ENCODE assay signal across 1 cellular context in the genomic region with DNA sequence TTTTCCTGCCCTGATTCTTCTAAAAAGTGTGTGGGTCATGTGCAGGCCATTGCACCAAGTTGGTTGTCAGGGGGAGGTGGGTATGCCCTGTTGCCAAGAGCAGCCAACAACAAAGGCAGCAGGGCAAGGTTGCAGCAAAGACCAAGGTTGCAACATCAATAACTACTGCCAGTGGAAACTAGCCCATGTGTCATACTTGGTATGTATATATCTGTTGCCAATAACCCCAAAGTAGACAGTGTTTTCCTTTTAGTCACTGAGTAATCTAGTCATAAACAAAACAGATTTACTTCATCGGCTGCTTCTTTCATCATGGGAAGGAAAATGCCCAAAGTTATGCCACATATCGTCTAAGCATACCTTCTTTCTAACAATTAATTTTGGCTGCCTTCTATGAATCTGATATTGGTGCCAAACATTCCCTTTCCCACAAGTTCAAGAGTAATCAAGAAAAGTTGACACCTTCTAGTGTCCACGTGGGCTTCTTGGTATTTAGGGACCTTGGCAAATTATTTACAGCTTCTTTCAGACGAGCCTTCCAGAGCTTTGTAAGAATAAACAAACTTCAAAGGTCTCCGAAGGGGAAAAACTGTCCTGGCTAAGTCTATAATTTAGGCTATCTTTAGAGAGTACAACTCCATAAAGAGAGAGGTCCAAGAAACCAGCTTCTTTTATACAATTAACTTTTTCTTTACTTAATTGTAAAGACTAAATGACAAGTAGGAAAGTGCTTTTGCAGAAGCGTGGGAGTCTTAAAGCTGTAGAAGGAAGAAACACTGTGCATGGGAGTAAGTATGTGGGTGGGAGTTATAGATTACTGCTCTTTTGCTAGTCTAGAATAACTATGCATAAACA.
TF ChIP-seq lines count a peak whose summit lies in the region.

No MANE protein-coding gene starts in this region.

TF ChIP-seq in HepG2, 621 proteins besides CTCF, POLR2A, EP300 and RAD21 (continued from another document and continues in another):
- TF ChIP-seq IKZF1 (IDR thresholded peaks at IDR 0.05) (no peak), U2AF2 (IDR thresholded peaks at IDR 0.05; ENCODE audit: low read depth, low read length) (no peak), ATRX (CRISPR knock-in tag; IDR thresholded peaks at IDR 0.05; ENCODE audit: borderline replicate concordance) (no peak), MED1 (CRISPR knock-in tag; IDR thresholded peaks at IDR 0.05) (peak; percentile 75), SRSF1 (optimal IDR thresholded peaks at IDR 0.05; ENCODE audit: low read depth, low read length) (no peak), FOXA3 (CRISPR knock-in tag; IDR thresholded peaks at IDR 0.05) (peak; percentile 80), ELF3 (CRISPR knock-in tag; IDR thresholded peaks at IDR 0.05) (peak; percentile 76), MTF2 (CRISPR knock-in tag; IDR thresholded peaks at IDR 0.05; ENCODE audit: borderline replicate concordance) (no peak), ZNF567 (CRISPR knock-in tag; IDR thresholded peaks at IDR 0.05; ENCODE audit: borderline replicate concordance) (no peak), PTBP1 (IDR thresholded peaks at IDR 0.05; ENCODE audit: low read depth, low read length, poor library complexity, severe bottlenecking) (no peak), RAD51 (IDR thresholded peaks at IDR 0.05; ENCODE audit: borderline replicate concordance) (no peak), ZNF256 (CRISPR knock-in tag; conservative IDR thresholded peaks at IDR 0.05) (no peak), THRA (CRISPR knock-in tag; IDR thresholded peaks at IDR 0.05; ENCODE audit: borderline replicate concordance) (0 out of 2 replicates have a peak, but pooled peaks have one; percentile 36), ZNF552 (CRISPR knock-in tag; IDR thresholded peaks at IDR 0.05; ENCODE audit: borderline replicate concordance) (no peak), KLF11 (CRISPR knock-in tag; IDR thresholded peaks at IDR 0.05) (0 out of 2 replicates have a peak, but pooled peaks have one; percentile 58), ZNF790 (CRISPR knock-in tag; IDR thresholded peaks at IDR 0.05; ENCODE audit: borderline replicate concordance) (no peak), ETV5 (CRISPR knock-in tag; IDR thresholded peaks at IDR 0.05; ENCODE audit: borderline replicate concordance) (peak; percentile 25; the same call in 1 of the 2 replicates), MATR3 (CRISPR knock-in tag; IDR thresholded peaks at IDR 0.05) (no peak), ZNF275 (CRISPR knock-in tag; IDR thresholded peaks at IDR 0.05; ENCODE audit: borderline replicate concordance) (no peak), NFE2L2 (IDR thresholded peaks at IDR 0.05; ENCODE audit: low read length) (peak; percentile 3; the same call in 1 of the 2 replicates), ZMAT5 (CRISPR knock-in tag; IDR thresholded peaks at IDR 0.05; ENCODE audit: borderline replicate concordance, low read depth) (no peak), HNF4G (IDR thresholded peaks at IDR 0.05; ENCODE audit: borderline replicate concordance, low read depth, low read length) (no peak), HNF4G (CRISPR knock-in tag; IDR thresholded peaks at IDR 0.05; ENCODE audit: borderline replicate concordance, low read depth) (no peak), ZBTB8A (CRISPR knock-in tag; IDR thresholded peaks at IDR 0.05; ENCODE audit: borderline replicate concordance, low read depth) (no peak), TOE1 (CRISPR knock-in tag; IDR thresholded peaks at IDR 0.05) (no peak), HIVEP1 (CRISPR knock-in tag; IDR thresholded peaks at IDR 0.05) (no peak), JUND (CRISPR knock-in tag; IDR thresholded peaks at IDR 0.05) (no peak), MED13 (CRISPR knock-in tag; IDR thresholded peaks at IDR 0.05) (no peak), FOSL1 (CRISPR knock-in tag; IDR thresholded peaks at IDR 0.05; ENCODE audit: borderline replicate concordance) (no peak), THAP8 (CRISPR knock-in tag; IDR thresholded peaks at IDR 0.05; ENCODE audit: borderline replicate concordance) (no peak), ZBTB2 (CRISPR knock-in tag; IDR thresholded peaks at IDR 0.05; ENCODE audit: low read depth) (no peak), ZNF263 (CRISPR knock-in tag; IDR thresholded peaks at IDR 0.05) (no peak), ZNF704 (CRISPR knock-in tag; IDR thresholded peaks at IDR 0.05; ENCODE audit: borderline replicate concordance) (no peak), KDM2A (CRISPR knock-in tag; IDR thresholded peaks at IDR 0.05; ENCODE audit: borderline replicate concordance, low read depth) (no peak), TEAD2 (CRISPR knock-in tag; IDR thresholded peaks at IDR 0.05) (no peak), KLF13 (CRISPR knock-in tag; IDR thresholded peaks at IDR 0.05) (no peak), ZNF75D (CRISPR knock-in tag; IDR thresholded peaks at IDR 0.05; ENCODE audit: borderline replicate concordance) (no peak), TMF1 (CRISPR knock-in tag; IDR thresholded peaks at IDR 0.05; ENCODE audit: low read depth) (no peak), POLR2G (IDR thresholded peaks at IDR 0.05; ENCODE audit: low read depth, low read length) (no peak)
- TF ChIP-seq, protein P1, sequence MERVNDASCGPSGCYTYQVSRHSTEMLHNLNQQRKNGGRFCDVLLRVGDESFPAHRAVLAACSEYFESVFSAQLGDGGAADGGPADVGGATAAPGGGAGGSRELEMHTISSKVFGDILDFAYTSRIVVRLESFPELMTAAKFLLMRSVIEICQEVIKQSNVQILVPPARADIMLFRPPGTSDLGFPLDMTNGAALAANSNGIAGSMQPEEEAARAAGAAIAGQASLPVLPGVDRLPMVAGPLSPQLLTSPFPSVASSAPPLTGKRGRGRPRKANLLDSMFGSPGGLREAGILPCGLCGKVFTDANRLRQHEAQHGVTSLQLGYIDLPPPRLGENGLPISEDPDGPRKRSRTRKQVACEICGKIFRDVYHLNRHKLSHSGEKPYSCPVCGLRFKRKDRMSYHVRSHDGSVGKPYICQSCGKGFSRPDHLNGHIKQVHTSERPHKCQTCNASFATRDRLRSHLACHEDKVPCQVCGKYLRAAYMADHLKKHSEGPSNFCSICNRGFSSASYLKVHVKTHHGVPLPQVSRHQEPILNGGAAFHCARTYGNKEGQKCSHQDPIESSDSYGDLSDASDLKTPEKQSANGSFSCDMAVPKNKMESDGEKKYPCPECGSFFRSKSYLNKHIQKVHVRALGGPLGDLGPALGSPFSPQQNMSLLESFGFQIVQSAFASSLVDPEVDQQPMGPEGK (CRISPR knock-in tag; IDR thresholded peaks at IDR 0.05) = peak; percentile 33; the same call in 1 of the 2 replicates
- TF ChIP-seq, protein P2, sequence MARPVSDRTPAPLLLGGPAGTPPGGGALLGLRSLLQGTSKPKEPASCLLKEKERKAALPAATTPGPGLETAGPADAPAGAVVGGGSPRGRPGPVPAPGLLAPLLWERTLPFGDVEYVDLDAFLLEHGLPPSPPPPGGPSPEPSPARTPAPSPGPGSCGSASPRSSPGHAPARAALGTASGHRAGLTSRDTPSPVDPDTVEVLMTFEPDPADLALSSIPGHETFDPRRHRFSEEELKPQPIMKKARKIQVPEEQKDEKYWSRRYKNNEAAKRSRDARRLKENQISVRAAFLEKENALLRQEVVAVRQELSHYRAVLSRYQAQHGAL (CRISPR knock-in tag; IDR thresholded peaks at IDR 0.05; ENCODE audit: not compliant biosample characterization) = no peak
- TF ChIP-seq, protein P3, sequence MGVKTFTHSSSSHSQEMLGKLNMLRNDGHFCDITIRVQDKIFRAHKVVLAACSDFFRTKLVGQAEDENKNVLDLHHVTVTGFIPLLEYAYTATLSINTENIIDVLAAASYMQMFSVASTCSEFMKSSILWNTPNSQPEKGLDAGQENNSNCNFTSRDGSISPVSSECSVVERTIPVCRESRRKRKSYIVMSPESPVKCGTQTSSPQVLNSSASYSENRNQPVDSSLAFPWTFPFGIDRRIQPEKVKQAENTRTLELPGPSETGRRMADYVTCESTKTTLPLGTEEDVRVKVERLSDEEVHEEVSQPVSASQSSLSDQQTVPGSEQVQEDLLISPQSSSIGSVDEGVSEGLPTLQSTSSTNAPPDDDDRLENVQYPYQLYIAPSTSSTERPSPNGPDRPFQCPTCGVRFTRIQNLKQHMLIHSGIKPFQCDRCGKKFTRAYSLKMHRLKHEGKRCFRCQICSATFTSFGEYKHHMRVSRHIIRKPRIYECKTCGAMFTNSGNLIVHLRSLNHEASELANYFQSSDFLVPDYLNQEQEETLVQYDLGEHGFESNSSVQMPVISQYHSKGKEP (CRISPR knock-in tag; IDR thresholded peaks at IDR 0.05) = no peak
- TF ChIP-seq, protein P4, sequence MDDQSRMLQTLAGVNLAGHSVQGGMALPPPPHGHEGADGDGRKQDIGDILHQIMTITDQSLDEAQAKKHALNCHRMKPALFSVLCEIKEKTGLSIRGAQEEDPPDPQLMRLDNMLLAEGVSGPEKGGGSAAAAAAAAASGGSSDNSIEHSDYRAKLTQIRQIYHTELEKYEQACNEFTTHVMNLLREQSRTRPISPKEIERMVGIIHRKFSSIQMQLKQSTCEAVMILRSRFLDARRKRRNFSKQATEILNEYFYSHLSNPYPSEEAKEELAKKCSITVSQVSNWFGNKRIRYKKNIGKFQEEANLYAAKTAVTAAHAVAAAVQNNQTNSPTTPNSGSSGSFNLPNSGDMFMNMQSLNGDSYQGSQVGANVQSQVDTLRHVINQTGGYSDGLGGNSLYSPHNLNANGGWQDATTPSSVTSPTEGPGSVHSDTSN (CRISPR knock-in tag; IDR thresholded peaks at IDR 0.05; ENCODE audit: borderline replicate concordance) = no peak
- TF ChIP-seq, protein P5, sequence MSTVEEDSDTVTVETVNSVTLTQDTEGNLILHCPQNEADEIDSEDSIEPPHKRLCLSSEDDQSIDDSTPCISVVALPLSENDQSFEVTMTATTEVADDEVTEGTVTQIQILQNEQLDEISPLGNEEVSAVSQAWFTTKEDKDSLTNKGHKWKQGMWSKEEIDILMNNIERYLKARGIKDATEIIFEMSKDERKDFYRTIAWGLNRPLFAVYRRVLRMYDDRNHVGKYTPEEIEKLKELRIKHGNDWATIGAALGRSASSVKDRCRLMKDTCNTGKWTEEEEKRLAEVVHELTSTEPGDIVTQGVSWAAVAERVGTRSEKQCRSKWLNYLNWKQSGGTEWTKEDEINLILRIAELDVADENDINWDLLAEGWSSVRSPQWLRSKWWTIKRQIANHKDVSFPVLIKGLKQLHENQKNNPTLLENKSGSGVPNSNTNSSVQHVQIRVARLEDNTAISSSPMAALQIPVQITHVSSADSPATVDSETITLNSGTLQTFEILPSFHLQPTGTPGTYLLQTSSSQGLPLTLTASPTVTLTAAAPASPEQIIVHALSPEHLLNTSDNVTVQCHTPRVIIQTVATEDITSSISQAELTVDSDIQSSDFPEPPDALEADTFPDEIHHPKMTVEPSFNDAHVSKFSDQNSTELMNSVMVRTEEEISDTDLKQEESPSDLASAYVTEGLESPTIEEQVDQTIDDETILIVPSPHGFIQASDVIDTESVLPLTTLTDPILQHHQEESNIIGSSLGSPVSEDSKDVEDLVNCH (CRISPR knock-in tag; IDR thresholded peaks at IDR 0.05) = no peak
- TF ChIP-seq, protein P6, sequence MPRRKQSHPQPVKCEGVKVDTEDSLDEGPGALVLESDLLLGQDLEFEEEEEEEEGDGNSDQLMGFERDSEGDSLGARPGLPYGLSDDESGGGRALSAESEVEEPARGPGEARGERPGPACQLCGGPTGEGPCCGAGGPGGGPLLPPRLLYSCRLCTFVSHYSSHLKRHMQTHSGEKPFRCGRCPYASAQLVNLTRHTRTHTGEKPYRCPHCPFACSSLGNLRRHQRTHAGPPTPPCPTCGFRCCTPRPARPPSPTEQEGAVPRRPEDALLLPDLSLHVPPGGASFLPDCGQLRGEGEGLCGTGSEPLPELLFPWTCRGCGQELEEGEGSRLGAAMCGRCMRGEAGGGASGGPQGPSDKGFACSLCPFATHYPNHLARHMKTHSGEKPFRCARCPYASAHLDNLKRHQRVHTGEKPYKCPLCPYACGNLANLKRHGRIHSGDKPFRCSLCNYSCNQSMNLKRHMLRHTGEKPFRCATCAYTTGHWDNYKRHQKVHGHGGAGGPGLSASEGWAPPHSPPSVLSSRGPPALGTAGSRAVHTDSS (CRISPR knock-in tag; conservative IDR thresholded peaks at IDR 0.05) = no peak
